Comparison of ENCODE assay signal across 1 cellular context in the genomic region with DNA sequence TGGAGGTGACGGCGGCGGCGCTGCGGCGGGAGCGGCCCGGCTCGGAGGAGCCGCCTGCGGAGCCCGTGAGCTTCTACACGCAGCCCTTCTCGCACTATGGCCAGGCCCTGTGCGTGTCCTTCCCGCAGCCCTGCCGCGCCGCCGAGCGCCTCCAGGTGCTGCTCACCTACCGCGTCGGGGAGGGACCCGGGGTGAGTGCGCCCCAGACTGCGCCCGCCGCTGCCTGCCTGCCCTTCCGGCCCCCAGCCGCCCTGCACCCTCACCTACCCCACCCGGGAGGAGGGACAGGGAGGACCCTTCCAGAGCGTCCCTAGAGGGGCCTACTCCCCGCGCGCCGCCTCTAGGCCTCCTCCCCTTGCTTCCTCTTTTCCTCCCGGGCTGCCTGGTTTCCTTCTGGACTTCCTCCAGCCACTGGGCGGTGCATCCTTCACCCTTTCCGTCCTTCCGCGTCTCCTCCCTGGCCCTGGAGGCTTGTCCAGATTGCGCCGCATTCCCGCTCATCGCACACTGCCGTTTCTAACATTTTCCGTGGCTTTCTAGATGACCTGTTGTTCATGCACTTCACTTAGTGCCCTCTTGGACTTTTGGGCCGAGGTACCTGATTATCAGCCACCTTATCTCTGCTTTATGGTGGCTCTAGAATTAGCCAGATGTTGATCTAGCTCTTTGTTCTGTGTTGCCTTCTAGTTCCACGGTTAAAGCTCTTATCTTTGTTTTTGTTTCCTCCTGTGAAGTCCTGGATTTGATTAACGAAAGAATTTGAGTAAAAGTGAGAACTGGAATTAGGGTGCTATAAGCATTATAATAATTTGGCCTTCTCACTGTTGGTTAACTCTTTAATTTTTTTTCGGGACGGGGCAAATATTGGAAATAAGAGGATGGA.
TF ChIP-seq lines count a peak whose summit lies in the region.

No MANE protein-coding gene starts in this region.

TF ChIP-seq in K562, 482 proteins besides CTCF, POLR2A, EP300 and RAD21 (continued from another document and continues in another):
- TF ChIP-seq, protein P1, sequence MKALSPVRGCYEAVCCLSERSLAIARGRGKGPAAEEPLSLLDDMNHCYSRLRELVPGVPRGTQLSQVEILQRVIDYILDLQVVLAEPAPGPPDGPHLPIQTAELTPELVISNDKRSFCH (CRISPR knock-in tag; IDR thresholded peaks at IDR 0.05) = no peak
- TF ChIP-seq, protein P1 (tag; IDR thresholded peaks at IDR 0.05) = peak; percentile 21; the same call in 1 of the 2 replicates
- TF ChIP-seq FOXM1 (IDR thresholded peaks at IDR 0.05; ENCODE audit: low read depth) = no peak; the same call in 1 of the 2 replicates
- no peak for TF ChIP-seq FOXM1 (CRISPR knock-in tag; IDR thresholded peaks at IDR 0.05; ENCODE audit: low read depth)
- peak; percentile 95 for TF ChIP-seq CTBP1 (IDR thresholded peaks at IDR 0.05; ENCODE audit: borderline replicate concordance)
- no peak for TF ChIP-seq MIER1 (IDR thresholded peaks at IDR 0.05; ENCODE audit: low read depth)
- no peak for TF ChIP-seq JUN (IDR thresholded peaks at IDR 0.05; ENCODE audit: borderline replicate concordance, low read depth, low read length)
- TF ChIP-seq JUN (CRISPR knock-in tag; IDR thresholded peaks at IDR 0.05; ENCODE audit: borderline replicate concordance) = no peak; the same call in 1 of the 2 replicates
- no peak for TF ChIP-seq RBM25 (IDR thresholded peaks at IDR 0.05; ENCODE audit: low read depth, low read length, severe bottlenecking)
- peak; percentile 89 for TF ChIP-seq ZEB2 (IDR thresholded peaks at IDR 0.05)
- peak; percentile 78; the same call in 1 of the 2 replicates for TF ChIP-seq ZNF830 (CRISPR knock-in tag; IDR thresholded peaks at IDR 0.05)
- no peak for TF ChIP-seq ZNF778 (CRISPR knock-in tag; IDR thresholded peaks at IDR 0.05)
- TF ChIP-seq MTA1 (IDR thresholded peaks at IDR 0.05; ENCODE audit: borderline replicate concordance) = peak; percentile 70; the same call in 1 of the 2 replicates
- TF ChIP-seq, protein P2, sequence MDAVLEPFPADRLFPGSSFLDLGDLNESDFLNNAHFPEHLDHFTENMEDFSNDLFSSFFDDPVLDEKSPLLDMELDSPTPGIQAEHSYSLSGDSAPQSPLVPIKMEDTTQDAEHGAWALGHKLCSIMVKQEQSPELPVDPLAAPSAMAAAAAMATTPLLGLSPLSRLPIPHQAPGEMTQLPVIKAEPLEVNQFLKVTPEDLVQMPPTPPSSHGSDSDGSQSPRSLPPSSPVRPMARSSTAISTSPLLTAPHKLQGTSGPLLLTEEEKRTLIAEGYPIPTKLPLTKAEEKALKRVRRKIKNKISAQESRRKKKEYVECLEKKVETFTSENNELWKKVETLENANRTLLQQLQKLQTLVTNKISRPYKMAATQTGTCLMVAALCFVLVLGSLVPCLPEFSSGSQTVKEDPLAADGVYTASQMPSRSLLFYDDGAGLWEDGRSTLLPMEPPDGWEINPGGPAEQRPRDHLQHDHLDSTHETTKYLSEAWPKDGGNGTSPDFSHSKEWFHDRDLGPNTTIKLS (IDR thresholded peaks at IDR 0.05; ENCODE audit: borderline replicate concordance, low read depth) = peak; percentile 39; the same call in 1 of the 2 replicates
- TF ChIP-seq, protein P3, sequence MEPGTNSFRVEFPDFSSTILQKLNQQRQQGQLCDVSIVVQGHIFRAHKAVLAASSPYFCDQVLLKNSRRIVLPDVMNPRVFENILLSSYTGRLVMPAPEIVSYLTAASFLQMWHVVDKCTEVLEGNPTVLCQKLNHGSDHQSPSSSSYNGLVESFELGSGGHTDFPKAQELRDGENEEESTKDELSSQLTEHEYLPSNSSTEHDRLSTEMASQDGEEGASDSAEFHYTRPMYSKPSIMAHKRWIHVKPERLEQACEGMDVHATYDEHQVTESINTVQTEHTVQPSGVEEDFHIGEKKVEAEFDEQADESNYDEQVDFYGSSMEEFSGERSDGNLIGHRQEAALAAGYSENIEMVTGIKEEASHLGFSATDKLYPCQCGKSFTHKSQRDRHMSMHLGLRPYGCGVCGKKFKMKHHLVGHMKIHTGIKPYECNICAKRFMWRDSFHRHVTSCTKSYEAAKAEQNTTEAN (CRISPR knock-in tag; IDR thresholded peaks at IDR 0.05) = no peak; the same call in 1 of the 2 replicates
- peak; percentile 91 for TF ChIP-seq AFF4 (CRISPR knock-in tag; IDR thresholded peaks at IDR 0.05)
- peak; percentile 53; the same call in 1 of the 2 replicates for TF ChIP-seq ZNF592 (IDR thresholded peaks at IDR 0.05)
- no peak for TF ChIP-seq YY1 (IDR thresholded peaks at IDR 0.05; ENCODE audit: borderline replicate concordance in 1 of 3, control insufficient read depth in 1 of 3, extremely low read depth in 1 of 3, insufficient read depth in 3 of 3, insufficient read length in 1 of 3, insufficient replicate concordance in 2 of 3, low read depth in 1 of 3, low read length in 2 of 3)
- TF ChIP-seq ARID2 (IDR thresholded peaks at IDR 0.05) = peak; percentile 59; the same call in 1 of the 2 replicates
- peak; percentile 65; the same call in 1 of the 2 replicates for TF ChIP-seq SMARCA4 (IDR thresholded peaks at IDR 0.05)
- TF ChIP-seq BCOR (IDR thresholded peaks at IDR 0.05) = peak; percentile 78
- no peak for TF ChIP-seq CSDE1 (IDR thresholded peaks at IDR 0.05)
- no peak for TF ChIP-seq MYBL2 (IDR thresholded peaks at IDR 0.05; ENCODE audit: low read depth)
- no peak for TF ChIP-seq MYBL2 (CRISPR knock-in tag; IDR thresholded peaks at IDR 0.05; ENCODE audit: borderline replicate concordance)
- peak; percentile 70; the same call in 1 of the 2 replicates for TF ChIP-seq ATF7 (IDR thresholded peaks at IDR 0.05)
- peak; percentile 83 for TF ChIP-seq CXXC5 (CRISPR knock-in tag; IDR thresholded peaks at IDR 0.05)
- peak; percentile 10; the same call in 1 of the 2 replicates for TF ChIP-seq TEAD4 (IDR thresholded peaks at IDR 0.05; ENCODE audit: low read length)
- no peak; the same call in 1 of the 2 replicates for TF ChIP-seq TEAD4 (CRISPR knock-in tag; IDR thresholded peaks at IDR 0.05; ENCODE audit: borderline replicate concordance)
- TF ChIP-seq POLR2AphosphoS5 (IDR thresholded peaks at IDR 0.05; ENCODE audit: control insufficient read depth, insufficient read depth, low read depth, low read length) = peak; percentile 71; the same call in 1 of the 2 replicates
- peak; percentile 73 for TF ChIP-seq C11orf30 (IDR thresholded peaks at IDR 0.05; ENCODE audit: low read depth)
- peak; percentile 91; the same call in 1 of the 2 replicates for TF ChIP-seq MTA3 (IDR thresholded peaks at IDR 0.05; ENCODE audit: borderline replicate concordance)
- peak; percentile 72; the same call in 1 of the 2 replicates for TF ChIP-seq SMAD4 (CRISPR knock-in tag; conservative IDR thresholded peaks at IDR 0.05)
- TF ChIP-seq ARID4B (CRISPR knock-in tag; IDR thresholded peaks at IDR 0.05) = peak; percentile 88
- no peak for TF ChIP-seq ZNF316 (IDR thresholded peaks at IDR 0.05)
- 0 out of 2 replicates have a peak, but pooled peaks have one; percentile 79 for TF ChIP-seq ZBTB1 (CRISPR knock-in tag; IDR thresholded peaks at IDR 0.05; ENCODE audit: borderline replicate concordance, low read depth)
- TF ChIP-seq, protein P4, sequence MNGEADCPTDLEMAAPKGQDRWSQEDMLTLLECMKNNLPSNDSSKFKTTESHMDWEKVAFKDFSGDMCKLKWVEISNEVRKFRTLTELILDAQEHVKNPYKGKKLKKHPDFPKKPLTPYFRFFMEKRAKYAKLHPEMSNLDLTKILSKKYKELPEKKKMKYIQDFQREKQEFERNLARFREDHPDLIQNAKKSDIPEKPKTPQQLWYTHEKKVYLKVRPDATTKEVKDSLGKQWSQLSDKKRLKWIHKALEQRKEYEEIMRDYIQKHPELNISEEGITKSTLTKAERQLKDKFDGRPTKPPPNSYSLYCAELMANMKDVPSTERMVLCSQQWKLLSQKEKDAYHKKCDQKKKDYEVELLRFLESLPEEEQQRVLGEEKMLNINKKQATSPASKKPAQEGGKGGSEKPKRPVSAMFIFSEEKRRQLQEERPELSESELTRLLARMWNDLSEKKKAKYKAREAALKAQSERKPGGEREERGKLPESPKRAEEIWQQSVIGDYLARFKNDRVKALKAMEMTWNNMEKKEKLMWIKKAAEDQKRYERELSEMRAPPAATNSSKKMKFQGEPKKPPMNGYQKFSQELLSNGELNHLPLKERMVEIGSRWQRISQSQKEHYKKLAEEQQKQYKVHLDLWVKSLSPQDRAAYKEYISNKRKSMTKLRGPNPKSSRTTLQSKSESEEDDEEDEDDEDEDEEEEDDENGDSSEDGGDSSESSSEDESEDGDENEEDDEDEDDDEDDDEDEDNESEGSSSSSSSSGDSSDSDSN (IDR thresholded peaks at IDR 0.05; ENCODE audit: borderline replicate concordance in 1 of 2, low read depth in 2 of 2, low read length in 2 of 2) = peak; percentile 92 to 98
- peak; percentile 86 for TF ChIP-seq POLR2G (IDR thresholded peaks at IDR 0.05; ENCODE audit: low read depth, low read length)
- TF ChIP-seq CREB1 (IDR thresholded peaks at IDR 0.05) = no peak
- TF ChIP-seq CREB1 (CRISPR knock-in tag; IDR thresholded peaks at IDR 0.05) = peak; percentile 76; the same call in 1 of the 2 replicates
